Comparison of ENCODE assay signal across 22 cellular contexts in the genomic region with DNA sequence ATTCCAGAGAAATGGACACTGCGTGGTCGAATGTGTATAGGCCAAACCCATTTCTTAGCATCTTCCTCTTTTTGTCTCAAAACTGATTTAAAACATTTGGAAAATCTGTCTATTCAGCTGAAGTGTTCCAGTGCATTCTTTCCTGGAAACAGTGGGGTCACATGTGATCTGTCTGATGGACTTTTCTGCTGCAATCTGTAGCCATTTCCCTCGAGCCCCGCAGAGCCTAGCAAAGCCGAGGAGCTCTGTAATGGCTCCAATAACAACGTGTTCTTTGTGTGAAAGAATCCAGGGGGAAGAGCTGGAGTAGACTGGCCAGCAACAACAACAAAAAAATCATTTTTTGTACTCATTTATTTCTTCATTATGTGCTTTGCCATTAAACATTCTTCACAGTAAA.
DNase-seq lines count a peak whose midpoint lies in the region; ATAC-seq and TF ChIP-seq lines count a peak whose summit lies in the region.
"Had no signal": no experiment of that assay in that cellular context is flagged by ENCODE, and none has a peak within 500 bp of the region (broad histone marks: within the 10 kb centered on the region; RNA-seq: fewer than 3 reads in every experiment).

No MANE protein-coding gene starts in this region.

- H3K4me1 ChIP-seq in right atrium auricular region (no peaks in the 10 kb centered on the region), heart right ventricle (peaks cover 0 to 21% (median 7%) of the 10 kb centered on the region in 9 donors), neural progenitor cell (peaks cover 18% of the 10 kb centered on the region)
- H3K4me1 ChIP-seq: BE2C, body of pancreas, Caco-2, prostate gland, stomach, upper lobe of right lung had no signal

- no peaks in the 10 kb centered on the region for H3F3A ChIP-seq in neural progenitor cell (ENCODE audit: low read depth)

- peak overlapping the region; percentile 85 for H2AFZ ChIP-seq in neural progenitor cell (replicated peaks)

- H3K27me3 Mint-ChIP-seq in neural progenitor cell (ENCODE audit: insufficient read depth, low read depth) = peaks cover 2% of the 10 kb centered on the region
- no peaks in the 10 kb centered on the region for H3K27me3 Mint-ChIP-seq in stimulated activated memory B cell treated with anti-CD40 and anti-IgM and Interleukin-4, amounts not matched to agents 10 μg/mL and 1 μg/mL and 100 μg/mL, for 72 hours

- H3K27ac ChIP-seq in right atrium auricular region = no peak overlapping the region
- peak overlapping the region in 1 of 10 donors; percentile 3 for H3K27ac ChIP-seq in heart right ventricle
- no peak overlapping the region for H3K27ac ChIP-seq in neural progenitor cell
- H3K27ac ChIP-seq: body of pancreas, prostate gland, stomach, upper lobe of right lung had no signal

- H3K4me3 Mint-ChIP-seq in neural progenitor cell = no peak overlapping the region
- H3K4me3 Mint-ChIP-seq in stimulated activated memory B cell treated with anti-CD40 and anti-IgM and Interleukin-4, amounts not matched to agents 10 μg/mL and 1 μg/mL and 100 μg/mL, for 72 hours = no peak overlapping the region
- H3K4me3 Mint-ChIP-seq: naive thymus-derived CD8-positive, alpha-beta T cell had no signal

- no peaks in the 10 kb centered on the region for H3K9me3 Mint-ChIP-seq in neural progenitor cell
- no peaks in the 10 kb centered on the region for H3K9me3 Mint-ChIP-seq in stimulated activated memory B cell treated with anti-CD40 and anti-IgM and Interleukin-4, amounts not matched to agents 10 μg/mL and 1 μg/mL and 100 μg/mL, for 72 hours

- ATAC-seq in Right ventricle myocardium superior (ENCODE audit: poor library complexity) = peak; percentile 71
- peak in 5 of 8 donors; percentile 44 to 81 (median 56) for ATAC-seq in heart right ventricle
- ATAC-seq in GM19455 (IDR thresholded peaks at IDR 0.05; ENCODE audit: unreplicated experiment) = no peak
- ATAC-seq in GM21619 (IDR thresholded peaks at IDR 0.05; ENCODE audit: unreplicated experiment) = no peak
- no peak for ATAC-seq in stimulated activated memory B cell treated with anti-CD40 and anti-IgM and Interleukin-4, amounts not matched to agents 10 μg/mL and 1 μg/mL and 100 μg/mL, for 72 hours
- ATAC-seq: body of pancreas; naive thymus-derived CD8-positive, alpha-beta T cell; upper lobe of right lung had no signal

- H3K9me3 ChIP-seq in right atrium auricular region (no peaks in the 10 kb centered on the region), heart right ventricle (no peaks in the 10 kb centered on the region), neural progenitor cell (ENCODE audit: low read depth) (no peaks in the 10 kb centered on the region)
- H3K9me3 ChIP-seq: BE2C, body of pancreas, Caco-2, prostate gland, stomach, upper lobe of right lung had no signal

- no peak overlapping the region for H3K4me3 ChIP-seq in right atrium auricular region
- H3K4me3 ChIP-seq in heart right ventricle = no peak overlapping the region
- no peak overlapping the region for H3K4me3 ChIP-seq in neural progenitor cell
- H3K4me3 ChIP-seq: body of pancreas, prostate gland, stomach, upper lobe of right lung had no signal

- no peaks in the 10 kb centered on the region for H3K27me3 ChIP-seq in right atrium auricular region
- no peaks in the 10 kb centered on the region for H3K27me3 ChIP-seq in heart right ventricle
- H3K27me3 ChIP-seq in neural progenitor cell = no peaks in the 10 kb centered on the region
- H3K27me3 ChIP-seq: BE2C, body of pancreas, stomach, upper lobe of right lung had no signal

- intact Hi-C loops in Right ventricle myocardium superior (cut with DNase I) (no loop called here), heart right ventricle (cut with DNase I) (no loop called here)

- peak; percentile 41 for DNase-seq in Right ventricle myocardium superior
- DNase-seq in right atrium auricular region (ENCODE audit: low spot score) = no peak
- DNase-seq in heart right ventricle = no peak
- peak; percentile 17 for DNase-seq in neural progenitor cell (ENCODE audit: low spot score)
- DNase-seq in NCI-H2196 (lab: John Stamatoyannopoulos, UW; ENCODE audit: unreplicated experiment) = no peak
- DNase-seq: activated naive CD4-positive, alpha-beta T cell treated with anti-CD3 and anti-CD28 coated beads, Interleukin-2, amount 50 U/mL, for 16 hours; activated T-cell treated with anti-CD3 and anti-CD28 coated beads, Interleukin-2, amount 50 U/mL, for 48 hours; BE2C; body of pancreas; Caco-2; cortex of kidney; Kasumi-1; naive thymus-derived CD8-positive, alpha-beta T cell; NCI-H1092 treated with DMSO at 0.1 percent for 48 hours; NCI-H2029 treated with DMSO at 0.1 percent for 48 hours; stimulated activated CD4-positive, alpha-beta T cell treated with anti-CD3 and anti-CD28 coated beads, Interleukin-4, amount 100 ng/mL, for 1 hour; stomach; upper lobe of right lung had no signal

- no peaks in the 10 kb centered on the region for H3K36me3 Mint-ChIP-seq in neural progenitor cell
- no peaks in the 10 kb centered on the region for H3K36me3 Mint-ChIP-seq in stimulated activated memory B cell treated with anti-CD40 and anti-IgM and Interleukin-4, amounts not matched to agents 10 μg/mL and 1 μg/mL and 100 μg/mL, for 72 hours
- H3K36me3 Mint-ChIP-seq: naive thymus-derived CD8-positive, alpha-beta T cell had no signal

- H3K4me1 Mint-ChIP-seq in neural progenitor cell = peaks cover 26% of the 10 kb centered on the region
- no peaks in the 10 kb centered on the region for H3K4me1 Mint-ChIP-seq in stimulated activated memory B cell treated with anti-CD40 and anti-IgM and Interleukin-4, amounts not matched to agents 10 μg/mL and 1 μg/mL and 100 μg/mL, for 72 hours
- H3K4me1 Mint-ChIP-seq: naive thymus-derived CD8-positive, alpha-beta T cell had no signal

- H3K36me3 ChIP-seq in right atrium auricular region (no peaks in the 10 kb centered on the region), heart right ventricle (no peaks in the 10 kb centered on the region), neural progenitor cell (no peaks in the 10 kb centered on the region)
- H3K36me3 ChIP-seq: BE2C, prostate gland, stomach, upper lobe of right lung had no signal

- no peak overlapping the region for H3K9ac ChIP-seq in neural progenitor cell

- no peaks in the 10 kb centered on the region for H3K79me2 ChIP-seq in neural progenitor cell (ENCODE audit: low read depth)

- 49 to 53% methylated on average over 6 of the region's 6 CpGs for WGBS in heart right ventricle, 2 donors

- TF ChIP-seq CTCF in right atrium auricular region (IDR thresholded peaks at IDR 0.05) = no peak
- no peak for TF ChIP-seq CTCF in heart right ventricle (IDR thresholded peaks at IDR 0.05)
- no peak for TF ChIP-seq CTCF in neural progenitor cell (IDR thresholded peaks at IDR 0.05)

- no peak overlapping the region for H3K27ac Mint-ChIP-seq in neural progenitor cell
- no peak overlapping the region for H3K27ac Mint-ChIP-seq in stimulated activated memory B cell treated with anti-CD40 and anti-IgM and Interleukin-4, amounts not matched to agents 10 μg/mL and 1 μg/mL and 100 μg/mL, for 72 hours
- H3K27ac Mint-ChIP-seq: naive thymus-derived CD8-positive, alpha-beta T cell had no signal

- no peaks in the 10 kb centered on the region for H4K20me1 ChIP-seq in neural progenitor cell (ENCODE audit: low read depth)

- no peak overlapping the region for H3K4me2 ChIP-seq in neural progenitor cell

Comparison
In these comparisons a context has a peak if more than half of its experiments do, and no peak if none do; other contexts are left out.
1. DNase-seq: peak in Right ventricle myocardium superior (single experiment) and neural progenitor cell (single experiment); none in right atrium auricular region (single experiment), heart right ventricle (0 of 2) and NCI-H2196 (single experiment).
2. ATAC-seq: peak in Right ventricle myocardium superior (single experiment) and heart right ventricle (5 of 8); none in GM19455 (single experiment), GM21619 (single experiment) and stimulated activated memory B cell treated with anti-CD40 and anti-IgM and Interleukin-4, amounts not matched to agents 10 μg/mL and 1 μg/mL and 100 μg/mL, for 72 hours (single experiment).